Comparison of ENCODE assay signal across 17 cellular contexts in the genomic region with DNA sequence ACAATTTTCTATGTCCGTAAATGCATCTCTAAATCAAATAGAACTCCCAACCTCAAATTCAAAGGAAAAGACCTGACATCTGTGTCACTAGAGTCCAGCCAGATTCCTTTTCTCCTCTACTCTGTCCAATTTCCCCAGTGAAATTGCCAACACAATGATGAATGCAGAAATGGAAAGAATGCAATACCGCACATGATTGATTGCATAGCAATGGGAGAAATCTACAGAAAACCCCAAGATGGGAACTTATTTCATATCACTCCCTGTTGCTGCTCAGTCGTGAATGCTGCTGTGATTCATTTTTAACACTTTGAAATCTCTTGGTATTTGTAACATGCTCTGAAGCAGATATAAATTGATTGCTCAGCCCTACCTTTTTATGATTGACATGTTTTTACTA.
A peak's percentile ranks its signal among the peaks of the same experiment; 100 is the strongest.
DNase-seq lines count a peak whose midpoint lies in the region; ATAC-seq and TF ChIP-seq lines count a peak whose summit lies in the region.
"Had no signal": no experiment of that assay in that cellular context is flagged by ENCODE, and none has a peak within 500 bp of the region (broad histone marks: within the 10 kb centered on the region; RNA-seq: fewer than 3 reads in every experiment).

No MANE protein-coding gene starts in this region.

- no peak overlapping the region for H3K4me3 ChIP-seq in astrocyte of the cerebellum (ENCODE audit: low read depth, low read length)
- H3K4me3 ChIP-seq: SJCRH30 had no signal

- no peaks in the 10 kb centered on the region for H3K4me1 Mint-ChIP-seq in activated T-helper 17 cell treated with anti-CD3 and anti-CD28 coated beads, Interleukin-2, amount 50 U/mL, for 72 hours

- no peaks in the 10 kb centered on the region for H3K27me3 Mint-ChIP-seq in activated T-helper 17 cell treated with anti-CD3 and anti-CD28 coated beads, Interleukin-2, amount 50 U/mL, for 72 hours
- H3K27me3 Mint-ChIP-seq: CD4-positive, alpha-beta T cell had no signal

- no peak overlapping the region for H3K4me3 Mint-ChIP-seq in activated T-helper 17 cell treated with anti-CD3 and anti-CD28 coated beads, Interleukin-2, amount 50 U/mL, for 72 hours
- H3K4me3 Mint-ChIP-seq: CD4-positive, alpha-beta T cell had no signal

- DNase-seq in EH (ENCODE audit: low read depth) (peak; percentile 43), LHCN-M2 (ENCODE audit: low read depth) (peak; percentile 4), astrocyte of the cerebellum (ENCODE audit: low read depth) (peak; percentile 34), stromal cell of bone marrow (ENCODE audit: low read depth) (peak; percentile 29)
- DNase-seq: BE2C; CD4-positive, alpha-beta T cell; KBM-7; NCI-H1436; NCI-H2029 treated with DMSO at 0.1 percent for 48 hours; NCI-H510A treated with DMSO at 0.1 percent for 48 hours; NCI-H82; PC-3; SJCRH30; SW 1271 had no signal

- TF ChIP-seq CTCF in astrocyte of the cerebellum (IDR thresholded peaks at IDR 0.05; ENCODE audit: low read depth, low read length, missing control alignments) = no peak

- ATAC-seq in GM19452 (IDR thresholded peaks at IDR 0.05; ENCODE audit: unreplicated experiment) = no peak
- no peak for ATAC-seq in HG02610 (IDR thresholded peaks at IDR 0.05; ENCODE audit: unreplicated experiment)
- no peak for ATAC-seq in activated T-helper 17 cell treated with anti-CD3 and anti-CD28 coated beads, Interleukin-2, amount 50 U/mL, for 72 hours (replicated peaks)
- ATAC-seq: PC-3 had no signal

- in situ Hi-C loops in astrocyte of the cerebellum (cut with HindIII; ENCODE audit: low sequenced_read_pairs) = no loop called here

- H3K9me3 Mint-ChIP-seq in activated T-helper 17 cell treated with anti-CD3 and anti-CD28 coated beads, Interleukin-2, amount 50 U/mL, for 72 hours = peaks cover 4% of the 10 kb centered on the region

- H3K27ac Mint-ChIP-seq in activated T-helper 17 cell treated with anti-CD3 and anti-CD28 coated beads, Interleukin-2, amount 50 U/mL, for 72 hours = no peak overlapping the region
- H3K27ac Mint-ChIP-seq: CD4-positive, alpha-beta T cell had no signal

- no peaks in the 10 kb centered on the region for H3K36me3 Mint-ChIP-seq in activated T-helper 17 cell treated with anti-CD3 and anti-CD28 coated beads, Interleukin-2, amount 50 U/mL, for 72 hours (ENCODE audit: low read depth)
